17 cellular contexts compared by ENCODE assay signal in the genomic region with DNA sequence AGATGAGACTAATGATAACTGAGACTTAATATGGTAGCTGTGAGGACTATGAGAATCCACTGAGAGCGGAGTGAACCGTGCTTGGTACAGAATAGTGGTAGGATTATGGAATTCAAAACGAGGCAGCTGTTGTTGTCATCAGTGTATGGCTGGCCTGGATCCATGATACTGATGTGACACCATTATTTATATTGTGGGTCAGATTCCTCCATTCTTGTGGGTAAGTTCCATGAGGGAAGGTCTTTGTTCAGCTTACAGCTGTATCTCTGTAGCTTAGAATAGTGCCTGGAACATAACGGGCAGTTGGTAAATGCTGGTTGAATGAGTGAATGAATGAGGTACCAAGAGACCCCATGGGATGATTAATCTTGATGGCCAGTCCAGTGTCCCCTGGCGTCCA.
DNase-seq lines count a peak whose midpoint lies in the region; ATAC-seq and TF ChIP-seq lines count a peak whose summit lies in the region.
"Had no signal": no experiment of that assay in that cellular context is flagged by ENCODE, and none has a peak within 500 bp of the region (broad histone marks: within the 10 kb centered on the region; RNA-seq: fewer than 3 reads in every experiment).

No MANE protein-coding gene starts in this region.

- TF ChIP-seq POLR2A in spleen (IDR thresholded peaks at IDR 0.05): no peak

- H3K9me3 ChIP-seq in SJCRH30 (replicated peaks) (no peaks in the 10 kb centered on the region), spleen (no peaks in the 10 kb centered on the region)

- no peak for TF ChIP-seq CTCF in dorsolateral prefrontal cortex (IDR thresholded peaks at IDR 0.05 in 54 of 56, conservative IDR thresholded peaks at IDR 0.05 in 2 of 56; ENCODE audit: low read depth in 1 of 56, partially characterized antibody in 56 of 56)
- no peak for TF ChIP-seq CTCF in spleen (IDR thresholded peaks at IDR 0.05 in 8 of 11, conservative IDR thresholded peaks at IDR 0.05 in 3 of 11)

- ATAC-seq in HG03196 (IDR thresholded peaks at IDR 0.05; ENCODE audit: unreplicated experiment): no peak
- ATAC-seq in GM21825 (IDR thresholded peaks at IDR 0.05; ENCODE audit: unreplicated experiment): no peak
- ATAC-seq in GM18909 (IDR thresholded peaks at IDR 0.05; ENCODE audit: poor library complexity, unreplicated experiment): no peak
- ATAC-seq: CD8-positive, alpha-beta T cell had no signal

- H3K36me3 ChIP-seq in SJCRH30 (no peaks in the 10 kb centered on the region), spleen (no peaks in the 10 kb centered on the region)

- peak; percentile 62 to 79 for DNase-seq in SJCRH30
- no peak for DNase-seq in dorsolateral prefrontal cortex
- peak; percentile 53 for DNase-seq in midbrain (lab: John Stamatoyannopoulos, UW)
- no peak for DNase-seq in spleen
- DNase-seq: CD8-positive, alpha-beta T cell; DMS79; HCEC 1CT; NCI-H1436 treated with DMSO at 0.1 percent for 48 hours; NCI-H2081; NCI-H510A; NCI-H774; PC-9 had no signal

- WGBS in spleen, 5 donors: 68 to 91% (median 79%) methylated on average over 5 of the region's 5 CpGs

- intact Hi-C loops in dorsolateral prefrontal cortex (cut with DNase I): loop anchor here (2.0 to 5.0 kb wide), 3 partner anchors 317 to 452 kb away; a partner anchor contains a TSS
- intact Hi-C loops in spleen (cut with DNase I; ENCODE audit: low total_unique reads): no loop called here

- H3K4me1 ChIP-seq in SJCRH30 (peaks cover 18% of the 10 kb centered on the region), spleen (peaks cover 3 to 14% (median 7%) of the 10 kb centered on the region in 6 donors)

- H3K4me3 ChIP-seq in SJCRH30: no peak overlapping the region
- H3K4me3 ChIP-seq in dorsolateral prefrontal cortex: no peak overlapping the region
- H3K4me3 ChIP-seq in spleen: no peak overlapping the region
- H3K4me3 ChIP-seq: PC-9, SK-N-MC had no signal

- H3K27ac ChIP-seq in SJCRH30 (no peak overlapping the region), dorsolateral prefrontal cortex (peak overlapping the region; percentile 51 to 98 (median 92)), spleen (no peak overlapping the region)
- H3K27ac ChIP-seq: HL-60, PC-9, SK-N-MC had no signal

- H3K27me3 ChIP-seq in SJCRH30 (no peaks in the 10 kb centered on the region), dorsolateral prefrontal cortex (no peaks in the 10 kb centered on the region), spleen (replicated peaks in 1 of 7) (no peaks in the 10 kb centered on the region)

Comparison
In these comparisons a context has a peak if more than half of its experiments do, and no peak if none do; other contexts are left out.
1. DNase-seq: peak in SJCRH30 (2 of 2) and midbrain (single experiment); none in dorsolateral prefrontal cortex (0 of 10) and spleen (single experiment).
2. H3K27ac ChIP-seq: peak in dorsolateral prefrontal cortex (59 of 59); none in SJCRH30 (single experiment) and spleen (0 of 8).